1 cellular context compared by ENCODE assay signal in the genomic region with DNA sequence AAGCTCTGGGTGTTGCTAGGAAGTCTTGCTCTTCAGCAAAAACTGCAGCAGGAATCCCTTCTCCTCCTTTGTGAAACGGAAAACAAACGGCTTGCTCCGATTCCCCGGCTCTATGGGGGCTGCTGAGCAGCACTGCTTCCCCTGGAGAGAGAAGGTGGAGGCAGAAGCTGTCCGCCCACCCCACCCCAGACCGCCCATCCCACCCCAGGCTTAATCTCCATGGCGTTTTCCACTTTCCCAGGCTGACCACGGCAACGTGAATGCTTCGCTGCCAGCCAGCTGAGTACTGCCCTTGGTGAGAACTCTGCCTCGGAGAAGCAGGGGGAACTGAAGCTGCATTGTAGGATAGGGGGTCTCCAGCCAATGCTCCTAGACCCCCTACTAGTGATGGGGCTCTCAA.
TF ChIP-seq lines count a peak whose summit lies in the region.

No MANE protein-coding gene starts in this region.

TF ChIP-seq in GM12878, 131 proteins besides CTCF, POLR2A, EP300 and RAD21 (continued from another document):
- TF ChIP-seq, protein P1, sequence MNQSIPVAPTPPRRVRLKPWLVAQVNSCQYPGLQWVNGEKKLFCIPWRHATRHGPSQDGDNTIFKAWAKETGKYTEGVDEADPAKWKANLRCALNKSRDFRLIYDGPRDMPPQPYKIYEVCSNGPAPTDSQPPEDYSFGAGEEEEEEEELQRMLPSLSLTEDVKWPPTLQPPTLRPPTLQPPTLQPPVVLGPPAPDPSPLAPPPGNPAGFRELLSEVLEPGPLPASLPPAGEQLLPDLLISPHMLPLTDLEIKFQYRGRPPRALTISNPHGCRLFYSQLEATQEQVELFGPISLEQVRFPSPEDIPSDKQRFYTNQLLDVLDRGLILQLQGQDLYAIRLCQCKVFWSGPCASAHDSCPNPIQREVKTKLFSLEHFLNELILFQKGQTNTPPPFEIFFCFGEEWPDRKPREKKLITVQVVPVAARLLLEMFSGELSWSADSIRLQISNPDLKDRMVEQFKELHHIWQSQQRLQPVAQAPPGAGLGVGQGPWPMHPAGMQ (IDR thresholded peaks at IDR 0.05; ENCODE audit: borderline replicate concordance) = no peak
- TF ChIP-seq ZNF207 (IDR thresholded peaks at IDR 0.05; ENCODE audit: borderline replicate concordance) = no peak
- TF ChIP-seq, protein P2, sequence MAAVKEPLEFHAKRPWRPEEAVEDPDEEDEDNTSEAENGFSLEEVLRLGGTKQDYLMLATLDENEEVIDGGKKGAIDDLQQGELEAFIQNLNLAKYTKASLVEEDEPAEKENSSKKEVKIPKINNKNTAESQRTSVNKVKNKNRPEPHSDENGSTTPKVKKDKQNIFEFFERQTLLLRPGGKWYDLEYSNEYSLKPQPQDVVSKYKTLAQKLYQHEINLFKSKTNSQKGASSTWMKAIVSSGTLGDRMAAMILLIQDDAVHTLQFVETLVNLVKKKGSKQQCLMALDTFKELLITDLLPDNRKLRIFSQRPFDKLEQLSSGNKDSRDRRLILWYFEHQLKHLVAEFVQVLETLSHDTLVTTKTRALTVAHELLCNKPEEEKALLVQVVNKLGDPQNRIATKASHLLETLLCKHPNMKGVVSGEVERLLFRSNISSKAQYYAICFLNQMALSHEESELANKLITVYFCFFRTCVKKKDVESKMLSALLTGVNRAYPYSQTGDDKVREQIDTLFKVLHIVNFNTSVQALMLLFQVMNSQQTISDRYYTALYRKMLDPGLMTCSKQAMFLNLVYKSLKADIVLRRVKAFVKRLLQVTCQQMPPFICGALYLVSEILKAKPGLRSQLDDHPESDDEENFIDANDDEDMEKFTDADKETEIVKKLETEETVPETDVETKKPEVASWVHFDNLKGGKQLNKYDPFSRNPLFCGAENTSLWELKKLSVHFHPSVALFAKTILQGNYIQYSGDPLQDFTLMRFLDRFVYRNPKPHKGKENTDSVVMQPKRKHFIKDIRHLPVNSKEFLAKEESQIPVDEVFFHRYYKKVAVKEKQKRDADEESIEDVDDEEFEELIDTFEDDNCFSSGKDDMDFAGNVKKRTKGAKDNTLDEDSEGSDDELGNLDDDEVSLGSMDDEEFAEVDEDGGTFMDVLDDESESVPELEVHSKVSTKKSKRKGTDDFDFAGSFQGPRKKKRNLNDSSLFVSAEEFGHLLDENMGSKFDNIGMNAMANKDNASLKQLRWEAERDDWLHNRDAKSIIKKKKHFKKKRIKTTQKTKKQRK (IDR thresholded peaks at IDR 0.05; ENCODE audit: low read depth, low read length) = no peak
